9 cellular contexts compared by ENCODE assay signal in the genomic region with DNA sequence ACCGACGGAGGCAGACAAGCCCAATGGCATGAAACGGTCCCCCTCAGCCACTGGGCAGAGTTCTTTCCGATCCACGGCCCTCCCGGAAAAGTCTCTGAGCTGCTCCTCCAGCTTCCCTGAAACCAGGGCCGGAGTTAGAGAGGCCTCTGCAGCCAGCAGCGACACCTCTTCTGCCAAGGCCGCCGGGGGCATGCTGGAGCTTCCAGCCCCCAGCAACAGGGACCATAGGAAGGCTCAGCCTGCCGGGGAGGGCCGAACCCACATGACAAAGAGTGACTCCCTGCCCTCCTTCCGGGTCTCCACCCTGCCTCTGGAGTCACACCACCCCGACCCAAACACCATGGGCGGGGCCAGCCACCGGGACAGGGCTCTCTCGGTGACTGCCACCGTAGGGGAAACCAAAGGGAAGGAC. TPM values are rescaled to one million over a fixed set of nuclear protein-coding genes. Genes with fewer than 3 reads are reported as not detected.
DNase-seq lines count a peak whose midpoint lies in the region; ATAC-seq and TF ChIP-seq lines count a peak whose summit lies in the region.
"Had no signal": no experiment of that assay in that cellular context is flagged by ENCODE, and none has a peak within 500 bp of the region (broad histone marks: within the 10 kb centered on the region; RNA-seq: fewer than 3 reads in every experiment).

No MANE protein-coding gene starts in this region.

- TF ChIP-seq POLR2A in GM19193 (IDR thresholded peaks at IDR 0.05; ENCODE audit: extremely low read depth, insufficient read depth, insufficient read length): peak; percentile 23
- peak; percentile 22 for TF ChIP-seq POLR2A in transverse colon (IDR thresholded peaks at IDR 0.05)

- peak; percentile 28 for ATAC-seq in HG03432 (IDR thresholded peaks at IDR 0.05; ENCODE audit: unreplicated experiment)

- intact Hi-C loops in transverse colon (cut with DNase I; ENCODE audit: low total_unique reads): loop anchor here (5.0 kb wide), 1 partner anchor 41 kb away; no protein-coding TSS in a partner anchor

- H3K4me1 ChIP-seq in transverse colon: peaks cover 4 to 18% (median 12%) of the 10 kb centered on the region in 4 donors

- H3K27me3 ChIP-seq in transverse colon: no peaks in the 10 kb centered on the region
- H3K27me3 ChIP-seq: SJSA1 had no signal

- TF ChIP-seq CTCF in epithelial cell of esophagus (IDR thresholded peaks at IDR 0.05; ENCODE audit: insufficient read depth, low read depth, low read length, missing control alignments) (no peak), transverse colon (IDR thresholded peaks at IDR 0.05) (peak in 1 of 5 experiments; percentile 18)

- H3K27ac ChIP-seq in transverse colon: peak overlapping the region; percentile 75 to 84 (median 76)
- H3K27ac ChIP-seq: SJSA1 had no signal

- no peak for TF ChIP-seq EP300 in transverse colon (IDR thresholded peaks at IDR 0.05; ENCODE audit: low read depth)

- DNase-seq in activated CD4-positive, alpha-beta T cell treated with anti-CD3 and anti-CD28 coated beads, Interleukin-2, amount 50 U/mL, for 48 hours: peak; percentile 82 to 87
- DNase-seq in epithelial cell of esophagus (ENCODE audit: low read depth) (peak; percentile 30), pons (ENCODE audit: low spot score) (peak; percentile 24), transverse colon (peak; percentile 70), SK-N-DZ (ENCODE audit: low spot score) (no peak), DMS53 treated with DMSO at 0.1 percent for 48 hours (lab: John Stamatoyannopoulos, UW; ENCODE audit: unreplicated experiment) (no peak)

- in situ Hi-C loops in transverse colon (cut with MboI; ENCODE audit: low pct_ligation_motif_present in 1 of 4, low pct_unique_long_range_greater_than_20kb in 1 of 4, low sequenced_read_pairs in 3 of 4): loop anchor here in 3 of 4 donors (10.0 to 25.0 kb wide), 2 partner anchors 48 to 354 kb away; no protein-coding TSS in a partner anchor

- H3K36me3 ChIP-seq in transverse colon: no peaks in the 10 kb centered on the region
- H3K36me3 ChIP-seq: SJSA1 had no signal

- 38% methylated on average over 16 of the region's 18 CpGs; no CpG with 5 or more reads in 1 of the 2 donors for WGBS in transverse colon (ENCODE audit: low coverage in 1 of 2), 2 donors

- H3K4me3 ChIP-seq in epithelial cell of esophagus (ENCODE audit: low read length) (no peak overlapping the region), transverse colon (peak overlapping the region in 3 of 4 donors; percentile 21 to 43 (median 23))
- H3K4me3 ChIP-seq: SJSA1 had no signal

- no peaks in the 10 kb centered on the region for H3K9me3 ChIP-seq in transverse colon
- H3K9me3 ChIP-seq: SJSA1 had no signal

RNA-seq across cellular contexts. Expression of gene CD180, which starts 30.1 kb away (rescaled TPM):
- 1 to 10 TPM in 2 of 4 donors, under 1 TPM in 1, not detected in 1; 0.82 to 5.2 (median 2.6) TPM for total RNA-seq in transverse colon
- polyA plus RNA-seq in SK-N-DZ (2014; cell fraction: cytosol; rRNA removed): not detected in 2 replicates
- not detected in 2 replicates for polyA plus RNA-seq in SK-N-DZ (2014; cell fraction: nucleus; rRNA removed)
- total RNA-seq: SJSA1 had no signal

Comparison
In these comparisons a context has a peak if more than half of its experiments do, and no peak if none do; other contexts are left out.
1. DNase-seq: peak in activated CD4-positive, alpha-beta T cell treated with anti-CD3 and anti-CD28 coated beads, Interleukin-2, amount 50 U/mL, for 48 hours (2 of 2), epithelial cell of esophagus (single experiment), pons (single experiment) and transverse colon (single experiment); none in SK-N-DZ (single experiment) and DMS53 treated with DMSO at 0.1 percent for 48 hours (single experiment).